Comparison of ENCODE assay signal across 9 cellular contexts in genomic region chr3:30751610-30752299, GRCh38.
DNase-seq lines count a peak whose midpoint lies in the region; ATAC-seq and TF ChIP-seq lines count a peak whose summit lies in the region.
"Had no signal": no experiment of that assay in that cellular context is flagged by ENCODE, and none has a peak within 500 bp of the region (broad histone marks: within the 10 kb centered on the region; RNA-seq: fewer than 3 reads in every experiment).

No MANE protein-coding gene starts in this region.

- ATAC-seq in GM19467 (IDR thresholded peaks at IDR 0.05; ENCODE audit: unreplicated experiment): peak; percentile 51
- no peak for ATAC-seq in GM19452 (IDR thresholded peaks at IDR 0.05; ENCODE audit: unreplicated experiment)

- TF ChIP-seq POLR2A in NB4 (IDR thresholded peaks at IDR 0.05; ENCODE audit: extremely low read depth, insufficient read length): no peak

- H3K4me3 ChIP-seq in NB4 (ENCODE audit: low read depth, low read length): no peak overlapping the region

- H3K27ac ChIP-seq in C4-2B: no peak overlapping the region
- H3K27ac ChIP-seq: parathyroid adenoma had no signal

- peak; percentile 66 for DNase-seq in NB4 (ENCODE audit: low read depth)
- peak; percentile 37 for DNase-seq in activated T-cell treated with anti-CD3 and anti-CD28 coated beads for 4 hours
- peak; percentile 19 for DNase-seq in globus pallidus (ENCODE audit: low spot score)
- peak; percentile 68 for DNase-seq in stimulated activated CD4-positive, alpha-beta T cell treated with anti-CD3 and anti-CD28 coated beads, Interleukin-15, amount 100 ng/mL, for 24 hours
- no peak for DNase-seq in GM19240 (ENCODE audit: insufficient read length, low spot score)

- TF ChIP-seq CTCF in C4-2B (conservative IDR thresholded peaks at IDR 0.05) (peak; percentile 32), NB4 (IDR thresholded peaks at IDR 0.05; ENCODE audit: low read depth, low read length) (peak; percentile 47)
